Comparison of ENCODE assay signal across 8 cellular contexts in genomic region chr10:102352066-102352715, GRCh38.
DNase-seq lines count a peak whose midpoint lies in the region; ATAC-seq and TF ChIP-seq lines count a peak whose summit lies in the region.

No MANE protein-coding gene starts in this region.

- in situ Hi-C loops in astrocyte of the spinal cord (cut with HindIII; ENCODE audit: low sequenced_read_pairs): no loop called here

- H3K4me3 ChIP-seq in GM12864 (ENCODE audit: low read depth, low read length): no peak overlapping the region
- no peak overlapping the region for H3K4me3 ChIP-seq in astrocyte of the spinal cord (ENCODE audit: low read depth, low read length)

- DNase-seq in GM12864 (ENCODE audit: low read depth) (peak; percentile 15), NCI-H1417 treated with DMSO at 0.1 percent for 48 hours (lab: John Stamatoyannopoulos, UW) (peak; percentile 21), T1000 (lab: John Stamatoyannopoulos, UW) (peak; percentile 7), astrocyte of the spinal cord (ENCODE audit: low read depth, low spot score) (peak; percentile 65), iPS-NIHi7 (ENCODE audit: extremely low spot score) (peak; percentile 82)
- DNase-seq in stimulated activated CD4-positive, alpha-beta T cell treated with anti-CD3 and anti-CD28 coated beads, Interleukin-15, amount 100 ng/mL, for 1 hour (ENCODE audit: low read depth in 1 of 2, low spot score in 1 of 2): peak; percentile 37 to 50

- no peak for ATAC-seq in HG02970 (IDR thresholded peaks at IDR 0.05; ENCODE audit: low FRiP score, unreplicated experiment)
- no peak for ATAC-seq in GM21526 (IDR thresholded peaks at IDR 0.05; ENCODE audit: low FRiP score, unreplicated experiment)

- TF ChIP-seq CTCF in GM12864 (IDR thresholded peaks at IDR 0.05; ENCODE audit: low read depth, low read length, missing control alignments) (peak; percentile 91), astrocyte of the spinal cord (IDR thresholded peaks at IDR 0.05; ENCODE audit: low read depth, low read length) (peak; percentile 91)

Comparison
In these comparisons a context has a peak if more than half of its experiments do, and no peak if none do; other contexts are left out.
1. DNase-seq: peak in every context shown above with its lines; median percentile 82 in iPS-NIHi7; 65 in astrocyte of the spinal cord; 44 in stimulated activated CD4-positive, alpha-beta T cell treated with anti-CD3 and anti-CD28 coated beads, Interleukin-15, amount 100 ng/mL, for 1 hour; 21 in NCI-H1417 treated with DMSO at 0.1 percent for 48 hours; 15 in GM12864; 7 in T1000.